In genomic region chr11:110091995-110092576, GRCh38 we compare ENCODE assay signal across 8 cellular contexts. TPM values are rescaled to one million over a fixed set of nuclear protein-coding genes. Genes with fewer than 3 reads are reported as not detected.
A peak's percentile ranks its signal among the peaks of the same experiment; 100 is the strongest.
DNase-seq lines count a peak whose midpoint lies in the region; ATAC-seq and TF ChIP-seq lines count a peak whose summit lies in the region.

No MANE protein-coding gene starts in this region.

- H3K4me1 ChIP-seq in hepatocyte (ENCODE audit: insufficient read depth), result peaks cover 3% of the 10 kb centered on the region
- H3K4me1 ChIP-seq in skeletal muscle tissue (ENCODE audit: control insufficient read depth in 3 of 3, insufficient read depth in 3 of 3, low read length in 3 of 3), result peaks cover 16 to 17% (median 17%) of the 10 kb centered on the region in 3 donors

- CTCF ChIA-PET in WTC11 (lab: Charles Lee), result interaction anchor here (0.7 kb wide), 1 partner anchor 146 kb away, joined by 3 read pairs; no protein-coding TSS in a partner anchor

- no peak for ATAC-seq in activated naive CD4-positive, alpha-beta T cell treated with anti-CD3 and anti-CD28 coated beads, Interleukin-2, amount 50 U/mL, for 72 hours
- ATAC-seq in WTC11 (peak; percentile 8), HG03342 (IDR thresholded peaks at IDR 0.05; ENCODE audit: unreplicated experiment) (no peak)

- H3K4me3 ChIP-seq in hepatocyte (peak overlapping the region; percentile 35), skeletal muscle tissue (ENCODE audit: low read length in 3 of 3) (peak overlapping the region; percentile 78 to 81 (median 80))

- peaks cover 12% of the 10 kb centered on the region for H3K4me1 Mint-ChIP-seq in activated naive CD4-positive, alpha-beta T cell treated with anti-CD3 and anti-CD28 coated beads, Interleukin-2, amount 50 U/mL, for 24 hours
- H3K4me1 Mint-ChIP-seq in WTC11, result peaks cover 23% of the 10 kb centered on the region

- no peaks in the 10 kb centered on the region for H3K36me3 Mint-ChIP-seq in activated naive CD4-positive, alpha-beta T cell treated with anti-CD3 and anti-CD28 coated beads, Interleukin-2, amount 50 U/mL, for 24 hours
- peaks cover 0 to 10% of the 10 kb centered on the region in 2 donors for H3K36me3 Mint-ChIP-seq in activated naive CD4-positive, alpha-beta T cell treated with anti-CD3 and anti-CD28 coated beads, Interleukin-2, amount 50 U/mL, for 72 hours
- H3K36me3 Mint-ChIP-seq in WTC11, result no peaks in the 10 kb centered on the region

- WGBS in hepatocyte (ENCODE audit: low lambda C conversion rate, missing lambda C conversion rate), result 17% methylated on average over 17 of the region's 17 CpGs

- H3K36me3 ChIP-seq in hepatocyte (replicated peaks; ENCODE audit: insufficient read depth, low read depth) (no peaks in the 10 kb centered on the region), skeletal muscle tissue (ENCODE audit: control insufficient read depth in 3 of 3, insufficient read depth in 3 of 3, low read length in 3 of 3) (no peaks in the 10 kb centered on the region)

- H3K27ac ChIP-seq in hepatocyte (peak overlapping the region; percentile 97), skeletal muscle tissue (ENCODE audit: low read depth, low read length) (peak overlapping the region; percentile 85)

- H4K20me1 ChIP-seq in hepatocyte (ENCODE audit: insufficient read depth, poor library complexity, severe bottlenecking), result no peaks in the 10 kb centered on the region

- no peak overlapping the region for H3K27ac Mint-ChIP-seq in activated naive CD4-positive, alpha-beta T cell treated with anti-CD3 and anti-CD28 coated beads, Interleukin-2, amount 50 U/mL, for 24 hours
- no peak overlapping the region for H3K27ac Mint-ChIP-seq in activated naive CD4-positive, alpha-beta T cell treated with anti-CD3 and anti-CD28 coated beads, Interleukin-2, amount 50 U/mL, for 72 hours
- peak overlapping the region; percentile 79 for H3K27ac Mint-ChIP-seq in WTC11

- peak overlapping the region; percentile 88 for H3K4me2 ChIP-seq in hepatocyte

- peak overlapping the region; percentile 84 to 91 (median 84) for H3K9ac ChIP-seq in skeletal muscle tissue (ENCODE audit: low read depth in 1 of 3, low read length in 3 of 3)

- peaks cover 46% of the 10 kb centered on the region for H3K27me3 Mint-ChIP-seq in activated naive CD4-positive, alpha-beta T cell treated with anti-CD3 and anti-CD28 coated beads, Interleukin-2, amount 50 U/mL, for 24 hours
- H3K27me3 Mint-ChIP-seq in WTC11 (ENCODE audit: low read depth), result peaks cover 26% of the 10 kb centered on the region

- TF ChIP-seq CTCF in WTC11 (IDR thresholded peaks at IDR 0.05), result no peak
- TF ChIP-seq CTCF in hepatocyte (IDR thresholded peaks at IDR 0.05; ENCODE audit: poor library complexity), result no peak

- no peaks in the 10 kb centered on the region for H3K9me3 Mint-ChIP-seq in activated naive CD4-positive, alpha-beta T cell treated with anti-CD3 and anti-CD28 coated beads, Interleukin-2, amount 50 U/mL, for 24 hours
- H3K9me3 Mint-ChIP-seq in activated naive CD4-positive, alpha-beta T cell treated with anti-CD3 and anti-CD28 coated beads, Interleukin-2, amount 50 U/mL, for 72 hours, result no peaks in the 10 kb centered on the region
- no peaks in the 10 kb centered on the region for H3K9me3 Mint-ChIP-seq in WTC11

- peak overlapping the region; percentile 76 for H2AFZ ChIP-seq in hepatocyte

- H3K4me3 Mint-ChIP-seq in activated naive CD4-positive, alpha-beta T cell treated with anti-CD3 and anti-CD28 coated beads, Interleukin-2, amount 50 U/mL, for 24 hours, result peak overlapping the region; percentile 85
- H3K4me3 Mint-ChIP-seq in WTC11, result peak overlapping the region; percentile 87

- H3K9me2 ChIP-seq in hepatocyte (replicated peaks; ENCODE audit: insufficient read depth), result no peaks in the 10 kb centered on the region

- POLR2A ChIA-PET in WTC11 (lab: Charles Lee), result interaction anchor here (1.0 kb wide), 1 partner anchor 9 kb away, joined by 3 read pairs; no protein-coding TSS in a partner anchor

- no peak for DNase-seq in activated naive CD4-positive, alpha-beta T cell treated with anti-CD3 and anti-CD28 coated beads, Interleukin-2, amount 50 U/mL, for 72 hours (ENCODE audit: low spot score in 2 of 2)
- no peak for DNase-seq in WTC11 (ENCODE audit: low spot score)
- DNase-seq in hepatocyte (ENCODE audit: low spot score), result peak; percentile 23
- DNase-seq in activated effector memory CD4-positive, alpha-beta T cell treated with Interleukin-2 at 50 U/mL for 16 hours, result no peak
- DNase-seq in putamen (ENCODE audit: low spot score), result no peak

- no peaks in the 10 kb centered on the region for H3K27me3 ChIP-seq in hepatocyte
- no peaks in the 10 kb centered on the region for H3K27me3 ChIP-seq in skeletal muscle tissue (ENCODE audit: control insufficient read depth in 3 of 3, insufficient read depth in 3 of 3, low read length in 3 of 3)

- peaks cover 30% of the 10 kb centered on the region for H3K79me2 ChIP-seq in hepatocyte

- H3K9me3 ChIP-seq in hepatocyte (ENCODE audit: low read depth), result no peaks in the 10 kb centered on the region
- H3K9me3 ChIP-seq in skeletal muscle tissue (ENCODE audit: control insufficient read depth in 3 of 3, low read length in 3 of 3), result no peaks in the 10 kb centered on the region

TF ChIP-seq in WTC11, 78 proteins besides CTCF, POLR2A, EP300 and RAD21:
- 0 out of 2 replicates have a peak, but pooled peaks have one; percentile 32 for TF ChIP-seq KAT7 (CRISPR knock-in tag; IDR thresholded peaks at IDR 0.05; ENCODE audit: borderline replicate concordance)
- TF ChIP-seq ZMAT4 (CRISPR knock-in tag; IDR thresholded peaks at IDR 0.05), result no peak
- TF ChIP-seq NFYB (CRISPR knock-in tag; conservative IDR thresholded peaks at IDR 0.05; ENCODE audit: low read depth), result no peak

RNA-seq across cellular contexts. Expression of gene ZC3H12C, which starts 1.1 kb away (rescaled TPM):
- total RNA-seq in activated naive CD4-positive, alpha-beta T cell treated with anti-CD3 and anti-CD28 coated beads, Interleukin-2, amount 50 U/mL, for 72 hours, result under 1 TPM; 0.02 to 0.54 TPM
- total RNA-seq in WTC11 (2021) (2.4 to 3.1 TPM (median 2.8 TPM) in 3 replicates), hepatocyte (9.7 and 12.3 TPM in 2 replicates), skeletal muscle tissue (13.6 TPM)
- 1.7 and 2.0 TPM in 2 replicates for polyA plus RNA-seq in hepatocyte
